In genomic region chr10:44982496-44982895, GRCh38 we compare ENCODE assay signal across 18 cellular contexts. TPM values are rescaled to one million over a fixed set of nuclear protein-coding genes. Genes with fewer than 3 reads are reported as not detected.
DNase-seq lines count a peak whose midpoint lies in the region; ATAC-seq and TF ChIP-seq lines count a peak whose summit lies in the region.
"Had no signal": no experiment of that assay in that cellular context is flagged by ENCODE, and none has a peak within 500 bp of the region (broad histone marks: within the 10 kb centered on the region; RNA-seq: fewer than 3 reads in every experiment).

No MANE protein-coding gene starts in this region.

- no peak for TF ChIP-seq CTCF in left ventricle myocardium inferior (IDR thresholded peaks at IDR 0.05; ENCODE audit: borderline replicate concordance)
- no peak for TF ChIP-seq CTCF in psoas muscle (IDR thresholded peaks at IDR 0.05)

- no peaks in the 10 kb centered on the region for H3K27me3 ChIP-seq in left ventricle myocardium inferior (ENCODE audit: low read depth)
- H3K27me3 ChIP-seq in right cardiac atrium (ENCODE audit: control insufficient read depth, insufficient read depth) = no peaks in the 10 kb centered on the region
- H3K27me3 ChIP-seq in psoas muscle (ENCODE audit: insufficient read depth in 3 of 3, low read length in 2 of 3) = no peaks in the 10 kb centered on the region

- peaks cover 99% of the 10 kb centered on the region for H3K4me1 ChIP-seq in left ventricle myocardium inferior
- H3K4me1 ChIP-seq in right cardiac atrium (ENCODE audit: control insufficient read depth, insufficient read depth, low read length) = peaks cover 39% of the 10 kb centered on the region
- H3K4me1 ChIP-seq in psoas muscle = peaks cover 49% of the 10 kb centered on the region

- peaks cover 55% of the 10 kb centered on the region for H3K36me3 ChIP-seq in left ventricle myocardium inferior
- peaks cover 0 to 38% of the 10 kb centered on the region in 2 donors for H3K36me3 ChIP-seq in psoas muscle (ENCODE audit: insufficient read depth in 1 of 2, low read depth in 1 of 2)

- WGBS in right cardiac atrium = 81% methylated on average over 9 of the region's 9 CpGs
- 69 to 78% (median 76%) methylated on average over 9 of the region's 9 CpGs for WGBS in psoas muscle, 3 donors

- H3K4me3 ChIP-seq in left ventricle myocardium inferior (peak overlapping the region; percentile 24), right cardiac atrium (ENCODE audit: low read length) (no peak overlapping the region), psoas muscle (peak overlapping the region; percentile 24)
- H3K4me3 ChIP-seq: GM23338 had no signal

- ATAC-seq in Right ventricle myocardium superior (ENCODE audit: poor library complexity) = no peak
- no peak for ATAC-seq in right cardiac atrium
- ATAC-seq in psoas muscle = no peak
- ATAC-seq in HG03521 (IDR thresholded peaks at IDR 0.05; ENCODE audit: unreplicated experiment) = no peak
- ATAC-seq in GM19452 (IDR thresholded peaks at IDR 0.05; ENCODE audit: unreplicated experiment) = no peak
- ATAC-seq: GM23338; stimulated activated naive B cell treated with anti-CD40 and anti-IgM and Interleukin-4, amounts not matched to agents 10 μg/mL and 1 μg/mL and 100 μg/mL, for 72 hours had no signal

- TF ChIP-seq POLR2A in erythroblast (IDR thresholded peaks at IDR 0.05; ENCODE audit: low read length) = no peak

- H3K27ac ChIP-seq in left ventricle myocardium inferior (replicated peaks) = peak overlapping the region; percentile 96
- H3K27ac ChIP-seq in right cardiac atrium (ENCODE audit: low read length) = peak overlapping the region; percentile 89
- H3K27ac ChIP-seq in psoas muscle = peak overlapping the region; percentile 96

- H3K9me3 ChIP-seq in left ventricle myocardium inferior (replicated peaks) (no peaks in the 10 kb centered on the region), right cardiac atrium (ENCODE audit: control insufficient read depth, low read length) (no peaks in the 10 kb centered on the region), psoas muscle (no peaks in the 10 kb centered on the region)

- DNase-seq in left ventricle myocardium inferior (no peak), Right ventricle myocardium superior (no peak), right cardiac atrium (peak in 2 of 3 donors; percentile 8 to 32), psoas muscle (no peak), NCI-H187 treated with DMSO at 0.1 percent for 48 hours (lab: John Stamatoyannopoulos, UW) (no peak), erythroblast (lab: John Stamatoyannopoulos, UW) (no peak)
- DNase-seq: activated CD4-positive, alpha-beta T cell treated with anti-CD3 and anti-CD28 coated beads, Interleukin-2, amount 10 ng/mL, durations not matched to agents 7 days and 5 days; amniotic stem cell; COR-L47; naive B cell; NCI-H1417 treated with DMSO at 0.1 percent for 48 hours; NCI-H524 treated with DMSO at 0.1 percent for 48 hours; SHP77 treated with DMSO at 0.1 percent for 48 hours; stimulated activated naive B cell treated with anti-CD40 and anti-IgM and Interleukin-4, amounts not matched to agents 10 μg/mL and 1 μg/mL and 100 μg/mL, for 72 hours; T-helper 9 cell had no signal

- intact Hi-C loops in left ventricle myocardium inferior (cut with micrococcal nuclease) = no loop called here
- intact Hi-C loops in Right ventricle myocardium superior (cut with DNase I) = no loop called here
- intact Hi-C loops in right cardiac atrium (cut with DNase I) = no loop called here
- intact Hi-C loops in psoas muscle (cut with DNase I) = no loop called here

RNA-seq across cellular contexts. Expression of gene DEPP1, which starts 3.9 kb away (rescaled TPM):
- total RNA-seq in left ventricle myocardium inferior (27.5 TPM), Right ventricle myocardium superior (35.1 TPM), right cardiac atrium (10 to 100 TPM; 18.8 to 43.8 (median 23.8) TPM), psoas muscle (10 to 100 TPM; 28.2 to 37.4 (median 36.8) TPM)
- polyA plus RNA-seq in right cardiac atrium (32.5 TPM), psoas muscle (100 to 1,000 TPM in 1 of 3 donors, 10 to 100 TPM in 2; 53.6 to 102 (median 79.3) TPM)

RNA-seq across cellular contexts. Expression of gene ZNF22, which starts 18.2 kb away (rescaled TPM):
- 14.2 TPM for total RNA-seq in left ventricle myocardium inferior
- total RNA-seq in Right ventricle myocardium superior = 11.4 TPM
- 10 to 100 TPM; 15.4 to 20.7 (median 19.2) TPM for total RNA-seq in right cardiac atrium
- polyA plus RNA-seq in right cardiac atrium = 14.8 TPM
- 10 to 100 TPM; 11.2 to 15.9 (median 14.3) TPM for total RNA-seq in psoas muscle
- polyA plus RNA-seq in psoas muscle = 10 to 100 TPM in 1 of 3 donors, 1 to 10 TPM in 2; 5.9 to 12.8 (median 8.1) TPM

RNA-seq across cellular contexts. Expression of gene RASSF4, which starts 22.9 kb away (rescaled TPM):
- total RNA-seq in left ventricle myocardium inferior (103 TPM), Right ventricle myocardium superior (87.5 TPM), right cardiac atrium (10 to 100 TPM; 57.9 to 92.1 (median 76.3) TPM), psoas muscle (10 to 100 TPM; 15.2 to 44.0 (median 30.5) TPM)
- polyA plus RNA-seq in right cardiac atrium (45.4 TPM), psoas muscle (10 to 100 TPM; 11.1 to 18.9 (median 17.0) TPM)

Comparison
In these comparisons a context has a peak if more than half of its experiments do, and no peak if none do; other contexts are left out.
1. DNase-seq: peak in right cardiac atrium (2 of 3); none in left ventricle myocardium inferior (single experiment), Right ventricle myocardium superior (single experiment), psoas muscle (0 of 2), NCI-H187 treated with DMSO at 0.1 percent for 48 hours (single experiment) and erythroblast (0 of 2).
2. Peak in every context shown above with its lines, with median percentiles within 50 percentile points of each other: H3K27ac ChIP-seq.